In the genomic region with DNA sequence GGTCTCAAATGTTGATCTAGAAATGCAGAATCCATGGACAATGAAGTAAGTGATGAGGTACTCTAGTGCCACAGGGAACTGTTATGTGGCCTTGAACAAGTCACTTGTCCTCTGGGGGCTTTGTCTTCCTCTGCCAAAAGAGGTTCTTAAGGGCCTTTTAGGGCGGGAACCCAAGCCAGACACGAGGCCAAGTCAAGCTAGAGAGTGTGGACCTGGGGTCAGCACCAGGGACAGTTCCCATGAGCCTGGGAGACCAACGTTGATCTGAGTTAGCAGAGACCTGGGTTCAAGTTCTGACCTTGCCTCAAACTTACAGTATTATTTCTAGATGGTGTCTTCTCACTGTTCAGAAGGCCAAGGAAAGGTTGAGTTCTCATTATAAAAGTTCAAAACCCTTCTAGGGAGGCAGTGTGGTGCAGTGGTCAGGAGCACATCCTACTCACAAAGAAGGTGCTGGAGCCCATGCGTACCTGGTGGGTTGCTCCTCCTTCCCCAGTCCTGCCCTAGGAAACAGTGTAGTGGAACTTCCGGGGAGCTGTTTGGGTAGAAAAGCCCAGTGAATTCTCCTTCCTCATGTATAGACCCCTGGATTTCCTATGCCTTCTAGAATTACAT, we compare ENCODE assay signal across 11 cellular contexts.
A peak's percentile ranks its signal among the peaks of the same experiment; 100 is the strongest.
DNase-seq lines count a peak whose midpoint lies in the region.
"Had no signal": no experiment of that assay in that cellular context is flagged by ENCODE, and none has a peak within 500 bp of the region (broad histone marks: within the 10 kb centered on the region; RNA-seq: fewer than 3 reads in every experiment).

No MANE protein-coding gene starts in this region.

- DNase-seq in activated CD4-positive, alpha-beta T cell treated with anti-CD3 and anti-CD28 coated beads, Interleukin-2, amount 10 ng/mL, durations not matched to agents 24 days and 14 days = peak; percentile 65
- no peak for DNase-seq in activated CD4-positive, alpha-beta T cell treated with anti-CD3 and anti-CD28 coated beads, Interleukin-2, amount 50 U/mL, for 1 hour
- DNase-seq in NT2/D1 (ENCODE audit: low read depth, low spot score) (peak; percentile 40), dermis blood vessel endothelial cell (peak; percentile 51), myocyte (ENCODE audit: low read depth) (peak; percentile 42), SIG-M5 treated with dmso at 0.1 percent for 504 hours (lab: John Stamatoyannopoulos, UW; ENCODE audit: unreplicated experiment) (no peak), ureter (ENCODE audit: low spot score) (no peak), amniotic stem cell (lab: John Stamatoyannopoulos, UW) (no peak)
- DNase-seq: NCI-H2029 had no signal

- no peaks in the 10 kb centered on the region for H3K27me3 ChIP-seq in NT2/D1 (ENCODE audit: insufficient read depth, insufficient read length)

- intact Hi-C loops in activated CD4-positive, alpha-beta T cell treated with anti-CD3 and anti-CD28 coated beads, Interleukin-2, amount 10 ng/mL, durations not matched to agents 24 days and 14 days (cut with micrococcal nuclease) = no loop called here

- H3K9me3 ChIP-seq in NT2/D1 (ENCODE audit: insufficient read depth, low read length) = no peaks in the 10 kb centered on the region
- H3K9me3 ChIP-seq: suprapubic skin had no signal

- no peaks in the 10 kb centered on the region for H3K36me3 ChIP-seq in NT2/D1 (ENCODE audit: insufficient read depth, insufficient read length, low read length)
- H3K36me3 ChIP-seq: suprapubic skin had no signal

- no peak overlapping the region for H3K4me3 Mint-ChIP-seq in activated CD4-positive, alpha-beta T cell treated with anti-CD3 and anti-CD28 coated beads, Interleukin-2, amount 10 ng/mL, durations not matched to agents 24 days and 14 days

- H3K36me3 Mint-ChIP-seq in activated CD4-positive, alpha-beta T cell treated with anti-CD3 and anti-CD28 coated beads, Interleukin-2, amount 10 ng/mL, durations not matched to agents 24 days and 14 days (ENCODE audit: low read depth) = no peaks in the 10 kb centered on the region
- H3K36me3 Mint-ChIP-seq: activated naive CD4-positive, alpha-beta T cell treated with anti-CD3 and anti-CD28 coated beads, Interleukin-2, amount 50 U/mL, for 72 hours had no signal

- H3K4me3 ChIP-seq in NT2/D1 (ENCODE audit: insufficient read length, low read depth) = no peak overlapping the region
- H3K4me3 ChIP-seq: suprapubic skin had no signal

- H3K9me3 Mint-ChIP-seq in activated CD4-positive, alpha-beta T cell treated with anti-CD3 and anti-CD28 coated beads, Interleukin-2, amount 10 ng/mL, durations not matched to agents 24 days and 14 days = no peaks in the 10 kb centered on the region
- H3K9me3 Mint-ChIP-seq: activated naive CD4-positive, alpha-beta T cell treated with anti-CD3 and anti-CD28 coated beads, Interleukin-2, amount 50 U/mL, for 72 hours had no signal

- H3K9ac ChIP-seq in NT2/D1 (ENCODE audit: insufficient read length, low read depth) = no peak overlapping the region

- no peaks in the 10 kb centered on the region for H3K27me3 Mint-ChIP-seq in activated CD4-positive, alpha-beta T cell treated with anti-CD3 and anti-CD28 coated beads, Interleukin-2, amount 10 ng/mL, durations not matched to agents 24 days and 14 days

- no peak overlapping the region for H3K27ac Mint-ChIP-seq in activated CD4-positive, alpha-beta T cell treated with anti-CD3 and anti-CD28 coated beads, Interleukin-2, amount 10 ng/mL, durations not matched to agents 24 days and 14 days
- H3K27ac Mint-ChIP-seq: activated naive CD4-positive, alpha-beta T cell treated with anti-CD3 and anti-CD28 coated beads, Interleukin-2, amount 50 U/mL, for 72 hours had no signal

- no peaks in the 10 kb centered on the region for H3K4me1 ChIP-seq in NT2/D1 (ENCODE audit: insufficient read depth, insufficient read length)
- H3K4me1 ChIP-seq: suprapubic skin had no signal

- no peaks in the 10 kb centered on the region for H3K4me1 Mint-ChIP-seq in activated CD4-positive, alpha-beta T cell treated with anti-CD3 and anti-CD28 coated beads, Interleukin-2, amount 10 ng/mL, durations not matched to agents 24 days and 14 days

Comparison
In these comparisons a context has a peak if more than half of its experiments do, and no peak if none do; other contexts are left out.
1. DNase-seq: peak in activated CD4-positive, alpha-beta T cell treated with anti-CD3 and anti-CD28 coated beads, Interleukin-2, amount 10 ng/mL, durations not matched to agents 24 days and 14 days (single experiment), NT2/D1 (single experiment), dermis blood vessel endothelial cell (single experiment) and myocyte (single experiment); none in activated CD4-positive, alpha-beta T cell treated with anti-CD3 and anti-CD28 coated beads, Interleukin-2, amount 50 U/mL, for 1 hour (single experiment), SIG-M5 treated with dmso at 0.1 percent for 504 hours (single experiment), ureter (single experiment) and amniotic stem cell (single experiment).